Comparison of ENCODE assay signal across 31 cellular contexts in the genomic region with DNA sequence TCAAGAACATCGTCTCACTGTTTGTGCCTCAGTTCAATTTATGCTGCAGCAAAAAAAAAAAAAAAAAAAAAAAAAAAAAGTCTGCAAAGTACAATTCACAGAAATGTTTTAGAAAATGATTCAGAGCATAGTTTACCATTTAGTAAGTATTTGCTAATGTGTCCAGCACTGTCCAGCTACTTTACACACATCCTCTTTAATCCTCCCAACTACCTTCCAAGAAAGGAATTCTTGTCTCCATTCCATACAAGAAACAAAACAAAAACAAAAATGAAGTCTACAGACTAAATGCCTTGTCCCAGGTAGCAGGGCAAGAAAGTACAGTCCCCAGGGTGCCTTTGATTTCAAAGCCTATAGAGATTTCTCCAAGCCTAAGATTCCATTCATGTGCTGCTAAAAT. TPM values are rescaled to one million over a fixed set of nuclear protein-coding genes. Genes with fewer than 3 reads are reported as not detected.
DNase-seq lines count a peak whose midpoint lies in the region; ATAC-seq, FAIRE-seq and TF ChIP-seq lines count a peak whose summit lies in the region.
"Had no signal": no experiment of that assay in that cellular context is flagged by ENCODE, and none has a peak within 500 bp of the region (broad histone marks: within the 10 kb centered on the region; RNA-seq: fewer than 3 reads in every experiment).

No MANE protein-coding gene starts in this region.

- ATAC-seq in HepG2 = no peak
- ATAC-seq in HG03139 (IDR thresholded peaks at IDR 0.05; ENCODE audit: unreplicated experiment) = no peak
- no peak for ATAC-seq in HG03135 (IDR thresholded peaks at IDR 0.05; ENCODE audit: unreplicated experiment)
- ATAC-seq: GM23338, Panc1, upper lobe of right lung had no signal

- WGBS in HepG2 (ENCODE audit: low lambda C conversion rate) = 4% methylated on average over 1 of the region's 1 CpG

- H3K4me2 ChIP-seq in HepG2 (ENCODE audit: low read depth, low read length) = no peak overlapping the region
- H3K4me2 ChIP-seq: GM23338 had no signal

- H3K27ac ChIP-seq in HepG2 (ENCODE audit: extremely low read length, insufficient read depth, low read length) = no peak overlapping the region
- H3K27ac ChIP-seq: brain microvascular endothelial cell, C4-2B, prostate gland, upper lobe of right lung had no signal

- no peaks in the 10 kb centered on the region for H4K20me1 ChIP-seq in HepG2 (ENCODE audit: insufficient read depth, low read length)

- H3K9ac ChIP-seq in adipocyte (ENCODE audit: low read length) (no peak overlapping the region), HepG2 (ENCODE audit: insufficient read depth, low read depth, low read length) (no peak overlapping the region)

- H3K27me3 ChIP-seq in adipocyte (replicated peaks; ENCODE audit: control insufficient read depth, insufficient read depth, low read length) (no peaks in the 10 kb centered on the region), HepG2 (ENCODE audit: control insufficient read depth in 1 of 2, insufficient read depth in 2 of 2, low read length in 2 of 2) (no peaks in the 10 kb centered on the region)
- H3K27me3 ChIP-seq: brain microvascular endothelial cell, upper lobe of right lung had no signal

- H3K79me2 ChIP-seq in HepG2 (ENCODE audit: insufficient read depth, low read length) = no peaks in the 10 kb centered on the region

- no peak for TF ChIP-seq CTCF in AG04449 (IDR thresholded peaks at IDR 0.05; ENCODE audit: insufficient read depth, low read length, missing control alignments)
- no peak for TF ChIP-seq CTCF in fibroblast of villous mesenchyme (IDR thresholded peaks at IDR 0.05; ENCODE audit: insufficient read depth, low read depth, low read length)
- TF ChIP-seq CTCF in HepG2 (CRISPR knock-in tag; IDR thresholded peaks at IDR 0.05) = no peak

- POLR2A ChIA-PET in AG04449 (lab: Yijun Ruan, JAX) (no interaction called here), HepG2 (lab: Yijun Ruan, JAX) (no interaction called here)

- H3K36me3 ChIP-seq in adipocyte (ENCODE audit: control insufficient read depth, insufficient read depth, low read length, severe bottlenecking) (no peaks in the 10 kb centered on the region), HepG2 (replicated peaks in 1 of 2; ENCODE audit: control insufficient read depth in 1 of 2, insufficient read depth in 2 of 2, low read length in 2 of 2) (no peaks in the 10 kb centered on the region)
- H3K36me3 ChIP-seq: brain microvascular endothelial cell, prostate gland, upper lobe of right lung had no signal

- H3K4me3 ChIP-seq in AG04449 (ENCODE audit: low read depth, low read length) (no peak overlapping the region), adipocyte (ENCODE audit: low read length) (no peak overlapping the region), fibroblast of villous mesenchyme (ENCODE audit: low read depth, low read length) (no peak overlapping the region), HepG2 (replicated peaks in 1 of 3; ENCODE audit: insufficient read depth in 1 of 3, low read depth in 2 of 3, low read length in 3 of 3) (no peak overlapping the region)
- H3K4me3 ChIP-seq: GM23338, prostate gland, upper lobe of right lung had no signal

- no peak for TF ChIP-seq POLR2A in HepG2 (IDR thresholded peaks at IDR 0.05; ENCODE audit: insufficient read depth in 1 of 2, low read depth in 2 of 2, low read length in 2 of 2)

- BruUV-seq in HepG2 (replicated peaks; lab: Mats Ljungman, UMichigan) = no TSS peak

- in situ Hi-C loops in HepG2 (cut with HindIII; ENCODE audit: extremely low pct_ligation_motif_present, low pct_unique_long_range_greater_than_20kb) = no loop called here

- no peak overlapping the region for H2AFZ ChIP-seq in HepG2 (ENCODE audit: low read length)
- H2AFZ ChIP-seq: GM23338 had no signal

- no peak for FAIRE-seq in HepG2 (lab: Jason Lieb, UNC)
- FAIRE-seq: HTR-8/SVneo had no signal

- TF ChIP-seq EP300 in HepG2 (IDR thresholded peaks at IDR 0.05; ENCODE audit: low read depth in 2 of 2, low read length in 2 of 2) = no peak
- TF ChIP-seq EP300 in HepG2 (CRISPR knock-in tag; IDR thresholded peaks at IDR 0.05; ENCODE audit: borderline replicate concordance) = no peak

- CTCF ChIA-PET in AG04449 (lab: Yijun Ruan, JAX) (no interaction called here), HepG2 (lab: Yijun Ruan, JAX; ENCODE audit: low intra/inter-chr PET ratio, low total read pairs) (no interaction called here)

- H3K4me1 ChIP-seq in adipocyte (ENCODE audit: control insufficient read depth, insufficient read depth, low read length) (peaks cover 11% of the 10 kb centered on the region), HepG2 (ENCODE audit: insufficient read depth, low read length) (no peaks in the 10 kb centered on the region)
- H3K4me1 ChIP-seq: prostate gland, upper lobe of right lung had no signal

- intact Hi-C loops in HepG2 (cut with micrococcal nuclease; ENCODE audit: unreplicated experiment) = no loop called here

- H3K9me3 ChIP-seq in adipocyte (ENCODE audit: control insufficient read depth, low read length) = no peaks in the 10 kb centered on the region
- H3K9me3 ChIP-seq in HepG2 (ENCODE audit: low read length) = no peaks in the 10 kb centered on the region
- H3K9me3 ChIP-seq: prostate gland, upper lobe of right lung had no signal

- DNase-seq in AG04449 (ENCODE audit: low read depth, low spot score) (peak; percentile 40), GM04504 (ENCODE audit: low read depth) (peak; percentile 41), adipocyte (ENCODE audit: low read depth) (peak; percentile 56), fibroblast of villous mesenchyme (ENCODE audit: low read depth) (peak; percentile 16), HepG2 (ENCODE audit: low spot score) (no peak), UCSD-AML1 (lab: John Stamatoyannopoulos, UW; ENCODE audit: unreplicated experiment) (no peak)
- DNase-seq: 8988T; activated CD4-positive, alpha-beta memory T cell treated with anti-CD3 and anti-CD28 coated beads, Interleukin-2, amount 10 ng/mL, durations not matched to agents 7 days and 5 days; activated CD4-positive, CD25-positive, alpha-beta regulatory T cell treated with anti-CD3 and anti-CD28 coated beads, Interleukin-2, amount 50 U/mL, for 72 hours; activated effector memory CD4-positive, alpha-beta T cell treated with anti-CD3 and anti-CD28 coated beads, Interleukin-2, amount 50 U/mL, for 16 hours; activated naive CD8-positive, alpha-beta T cell treated with anti-CD3 and anti-CD28 coated beads, Interleukin-2, amount 10 ng/mL, durations not matched to agents 7 days and 5 days; activated T-cell treated with anti-CD3 and anti-CD28 coated beads for 4 hours; brain microvascular endothelial cell; effector CD8-positive, alpha-beta T cell; Karpas-422; NCI-H187; NCI-H526 treated with DMSO at 0.1 percent for 48 hours; SIG-M5; substantia nigra; T-helper 1 cell; upper lobe of right lung had no signal

- TF ChIP-seq RAD21 in HepG2 (CRISPR knock-in tag; IDR thresholded peaks at IDR 0.05) = no peak

TF ChIP-seq in HepG2, 621 proteins besides CTCF, POLR2A, EP300 and RAD21 (continues in another document):
- TF ChIP-seq, protein P1, sequence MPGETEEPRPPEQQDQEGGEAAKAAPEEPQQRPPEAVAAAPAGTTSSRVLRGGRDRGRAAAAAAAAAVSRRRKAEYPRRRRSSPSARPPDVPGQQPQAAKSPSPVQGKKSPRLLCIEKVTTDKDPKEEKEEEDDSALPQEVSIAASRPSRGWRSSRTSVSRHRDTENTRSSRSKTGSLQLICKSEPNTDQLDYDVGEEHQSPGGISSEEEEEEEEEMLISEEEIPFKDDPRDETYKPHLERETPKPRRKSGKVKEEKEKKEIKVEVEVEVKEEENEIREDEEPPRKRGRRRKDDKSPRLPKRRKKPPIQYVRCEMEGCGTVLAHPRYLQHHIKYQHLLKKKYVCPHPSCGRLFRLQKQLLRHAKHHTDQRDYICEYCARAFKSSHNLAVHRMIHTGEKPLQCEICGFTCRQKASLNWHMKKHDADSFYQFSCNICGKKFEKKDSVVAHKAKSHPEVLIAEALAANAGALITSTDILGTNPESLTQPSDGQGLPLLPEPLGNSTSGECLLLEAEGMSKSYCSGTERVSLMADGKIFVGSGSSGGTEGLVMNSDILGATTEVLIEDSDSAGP (CRISPR knock-in tag; IDR thresholded peaks at IDR 0.05; ENCODE audit: borderline replicate concordance) = no peak
- TF ChIP-seq, protein P2, sequence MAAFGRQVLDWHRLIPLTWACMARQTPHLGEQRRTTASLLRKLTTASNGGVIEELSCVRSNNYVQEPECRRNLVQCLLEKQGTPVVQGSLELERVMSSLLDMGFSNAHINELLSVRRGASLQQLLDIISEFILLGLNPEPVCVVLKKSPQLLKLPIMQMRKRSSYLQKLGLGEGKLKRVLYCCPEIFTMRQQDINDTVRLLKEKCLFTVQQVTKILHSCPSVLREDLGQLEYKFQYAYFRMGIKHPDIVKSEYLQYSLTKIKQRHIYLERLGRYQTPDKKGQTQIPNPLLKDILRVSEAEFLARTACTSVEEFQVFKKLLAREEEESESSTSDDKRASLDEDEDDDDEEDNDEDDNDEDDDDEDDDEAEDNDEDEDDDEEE (CRISPR knock-in tag; IDR thresholded peaks at IDR 0.05) = no peak
- TF ChIP-seq MLLT10 (CRISPR knock-in tag; IDR thresholded peaks at IDR 0.05) = no peak
- no peak for TF ChIP-seq ZNF451 (CRISPR knock-in tag; IDR thresholded peaks at IDR 0.05)
- TF ChIP-seq SIN3B (IDR thresholded peaks at IDR 0.05; ENCODE audit: low read length) = no peak
- TF ChIP-seq POGZ (CRISPR knock-in tag; IDR thresholded peaks at IDR 0.05) = no peak

RNA-seq across cellular contexts. Expression of a gene that starts 38.9 kb away (rescaled TPM):
- total RNA-seq in fibroblast of villous mesenchyme (not detected in 2 replicates), HepG2 (2016; rRNA removed; fragmentation: Illumina TruSeq; extraction: Trizol) (not detected in 2 replicates)
- total RNA-seq in HepG2 (2016; cell fraction: cytosol; rRNA removed; fragmentation: Illumina TruSeq; extraction: Trizol; ENCODE audit: low read depth) = not detected in 2 replicates
- total RNA-seq in HepG2 (2016; cell fraction: insoluble cytoplasmic fraction; rRNA removed; fragmentation: Illumina TruSeq; extraction: Trizol) = not detected in 2 replicates
- not detected in 2 replicates for total RNA-seq in HepG2 (2016; cell fraction: membrane; rRNA removed; fragmentation: Illumina TruSeq; extraction: Trizol)
- total RNA-seq in HepG2 (2016; cell fraction: nucleus; rRNA removed; fragmentation: Illumina TruSeq; extraction: Trizol) = not detected in 2 replicates
- not detected in 2 replicates for polyA plus RNA-seq in HepG2 (2011; rRNA removed)
- not detected in 2 replicates for polyA plus RNA-seq in HepG2 (2011; cell fraction: cytosol; rRNA removed)
- not detected in 2 replicates for polyA plus RNA-seq in HepG2 (2011; cell fraction: nucleus; rRNA removed)
- not detected in 2 replicates for polyA plus RNA-seq in HepG2 (2012)
- polyA plus RNA-seq in HepG2 (2016; cell fraction: cytosol; fragmentation: Illumina TruSeq; extraction: Trizol; ENCODE audit: low read depth) = not detected in 2 replicates
- not detected in 2 replicates for polyA plus RNA-seq in HepG2 (2016; cell fraction: insoluble cytoplasmic fraction; fragmentation: Illumina TruSeq; extraction: Trizol; ENCODE audit: low read depth)
- not detected in 2 replicates for polyA plus RNA-seq in HepG2 (2016; cell fraction: membrane; fragmentation: Illumina TruSeq; extraction: Trizol; ENCODE audit: low read depth)
- polyA plus RNA-seq in HepG2 (2016; cell fraction: nucleus; fragmentation: Illumina TruSeq; extraction: Trizol; ENCODE audit: insufficient read depth, low read depth) = not detected in 2 replicates
- not detected in 2 replicates for polyA minus RNA-seq in HepG2 (2011; rRNA and poly(A)+ RNA removed; ENCODE audit: low replicate concordance)
- not detected in 2 replicates for polyA minus RNA-seq in HepG2 (2011; cell fraction: cytosol; rRNA and poly(A)+ RNA removed)
- polyA minus RNA-seq in HepG2 (2011; cell fraction: nucleus; rRNA and poly(A)+ RNA removed) = not detected in 2 replicates
- total RNA-seq: activated CD4-positive, alpha-beta memory T cell treated with anti-CD3 and anti-CD28 coated beads, Interleukin-2, amount 10 ng/mL, durations not matched to agents 7 days and 5 days; activated naive CD8-positive, alpha-beta T cell treated with anti-CD3 and anti-CD28 coated beads, Interleukin-2, amount 10 ng/mL, durations not matched to agents 7 days and 5 days; GM23338; myocyte; prostate gland; skeletal muscle tissue; upper lobe of right lung had no signal
- polyA plus RNA-seq: esophagus had no signal

Comparison
In these comparisons a context has a peak if more than half of its experiments do, and no peak if none do; other contexts are left out.
1. DNase-seq: peak in AG04449 (single experiment), GM04504 (single experiment), adipocyte (single experiment) and fibroblast of villous mesenchyme (single experiment); none in HepG2 (single experiment) and UCSD-AML1 (single experiment).